8 cellular contexts compared by ENCODE assay signal in the genomic region with DNA sequence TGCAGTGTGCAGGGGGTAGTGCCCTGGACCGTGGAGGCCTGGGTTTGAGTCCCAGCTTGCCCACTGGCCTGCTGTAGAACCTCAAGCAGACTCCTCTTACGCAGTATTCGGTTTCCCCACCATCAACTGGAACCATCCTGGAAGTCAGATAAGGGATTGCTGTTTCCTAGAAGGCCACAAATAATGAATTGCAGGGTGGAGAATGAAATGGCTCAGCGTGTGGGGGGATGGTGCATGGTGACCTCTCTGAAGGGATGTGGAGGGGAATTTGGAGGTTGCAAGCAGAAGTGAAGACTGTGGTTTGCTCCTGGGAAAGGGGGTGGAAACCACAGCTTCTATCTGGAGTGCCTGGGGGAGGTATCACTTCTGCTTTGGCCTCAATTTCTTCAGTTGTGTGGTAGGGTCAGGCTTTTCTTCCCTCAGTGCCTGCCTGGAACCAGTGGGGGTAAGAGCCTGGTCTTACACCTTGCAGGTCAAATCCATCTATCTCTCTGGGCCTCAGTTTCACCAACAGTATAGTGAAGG. TPM values are rescaled to one million over a fixed set of nuclear protein-coding genes. Genes with fewer than 3 reads are reported as not detected.
DNase-seq lines count a peak whose midpoint lies in the region; ATAC-seq and TF ChIP-seq lines count a peak whose summit lies in the region.
"Had no signal": no experiment of that assay in that cellular context is flagged by ENCODE, and none has a peak within 500 bp of the region (broad histone marks: within the 10 kb centered on the region; RNA-seq: fewer than 3 reads in every experiment).

No MANE protein-coding gene starts in this region.

- H3K4me1 ChIP-seq in Loucy (ENCODE audit: insufficient read depth, low read length, poor library complexity, severe bottlenecking), result peaks cover 33% of the 10 kb centered on the region
- H3K4me1 ChIP-seq in colonic mucosa, result no peaks in the 10 kb centered on the region
- no peaks in the 10 kb centered on the region for H3K4me1 ChIP-seq in SK-N-SH (ENCODE audit: control insufficient read depth in 1 of 2, insufficient read depth in 2 of 2, low read depth in 1 of 2, low read length in 1 of 2)

- no peaks in the 10 kb centered on the region for H3F3A ChIP-seq in Loucy (ENCODE audit: low read depth)
- H3F3A ChIP-seq in SK-N-SH (replicated peaks; ENCODE audit: insufficient read depth), result no peaks in the 10 kb centered on the region

- DNase-seq in colonic mucosa, result peak; percentile 20
- no peak for DNase-seq in NCI-H510A treated with DMSO at 0.1 percent for 48 hours (lab: John Stamatoyannopoulos, UW)
- no peak for DNase-seq in NCI-H1105 (lab: John Stamatoyannopoulos, UW)
- no peak for DNase-seq in SK-N-SH

- H3K79me2 ChIP-seq in Loucy (ENCODE audit: insufficient read depth, low read length) (no peaks in the 10 kb centered on the region), SK-N-SH (ENCODE audit: insufficient read depth) (no peaks in the 10 kb centered on the region)

- TF ChIP-seq CTCF in Loucy (conservative IDR thresholded peaks at IDR 0.05; ENCODE audit: low read length), result no peak
- TF ChIP-seq CTCF in colonic mucosa (IDR thresholded peaks at IDR 0.05), result no peak
- TF ChIP-seq CTCF in SK-N-SH (IDR thresholded peaks at IDR 0.05), result no peak

- no peak overlapping the region for H3K27ac ChIP-seq in colonic mucosa
- no peak overlapping the region for H3K27ac ChIP-seq in SK-N-SH (ENCODE audit: low read depth in 2 of 2, low read length in 1 of 2)

- H2AFZ ChIP-seq in Loucy (ENCODE audit: low read length), result peak overlapping the region; percentile 4; the same call in 1 of the 2 replicates
- no peak overlapping the region for H2AFZ ChIP-seq in SK-N-SH (ENCODE audit: low read depth)

- H3K9me3 ChIP-seq in Loucy (ENCODE audit: insufficient read depth, low read depth, low read length) (no peaks in the 10 kb centered on the region), colonic mucosa (no peaks in the 10 kb centered on the region), SK-N-SH (no peaks in the 10 kb centered on the region)

- intact Hi-C loops in colonic mucosa (cut with DNase I), result no loop called here

- H3K36me3 ChIP-seq in Loucy (ENCODE audit: insufficient read depth, low read length) (no peaks in the 10 kb centered on the region), colonic mucosa (no peaks in the 10 kb centered on the region), SK-N-SH (replicated peaks in 1 of 2; ENCODE audit: control insufficient read depth in 1 of 2, insufficient read depth in 2 of 2, low read length in 1 of 2) (no peaks in the 10 kb centered on the region)

- TF ChIP-seq RAD21 in SK-N-SH (IDR thresholded peaks at IDR 0.05; ENCODE audit: low read length), result no peak

- WGBS in SK-N-SH (ENCODE audit: low lambda C conversion rate), result 51% methylated on average over 4 of the region's 4 CpGs

- H3K9me2 ChIP-seq in Loucy (replicated peaks; ENCODE audit: low read depth, low read length) (no peaks in the 10 kb centered on the region), SK-N-SH (no peaks in the 10 kb centered on the region)

- H4K20me1 ChIP-seq in Loucy (ENCODE audit: insufficient read depth, low read length, poor library complexity, severe bottlenecking) (no peaks in the 10 kb centered on the region), SK-N-SH (ENCODE audit: insufficient read depth) (no peaks in the 10 kb centered on the region)

- no peak for TF ChIP-seq EP300 in SK-N-SH (IDR thresholded peaks at IDR 0.05; ENCODE audit: borderline replicate concordance in 1 of 2, low read depth in 1 of 2, low read length in 1 of 2)

- CTCF ChIA-PET in SK-N-SH (lab: Yijun Ruan, JAX), result interaction anchor here (0.9 to 5.1 kb wide), 2 partner anchors 24 to 32 kb away, joined by 3 to 20 read pairs; no protein-coding TSS in a partner anchor

- H3K9ac ChIP-seq in Loucy (ENCODE audit: low read depth, low read length, poor library complexity, severe bottlenecking), result peak overlapping the region; percentile 41
- no peak overlapping the region for H3K9ac ChIP-seq in colonic mucosa (ENCODE audit: low read depth in 2 of 2, low read length in 2 of 2)
- no peak overlapping the region for H3K9ac ChIP-seq in SK-N-SH

- ATAC-seq in GM18858 (IDR thresholded peaks at IDR 0.05; ENCODE audit: unreplicated experiment) (peak; percentile 83), GM21825 (IDR thresholded peaks at IDR 0.05; ENCODE audit: unreplicated experiment) (peak; percentile 77)

- no peaks in the 10 kb centered on the region for H3K27me3 ChIP-seq in Loucy (ENCODE audit: insufficient read depth, low read length, poor library complexity, severe bottlenecking)
- H3K27me3 ChIP-seq in colonic mucosa, result no peaks in the 10 kb centered on the region
- no peaks in the 10 kb centered on the region; the same call in 1 of the 2 replicates for H3K27me3 ChIP-seq in SK-N-SH (ENCODE audit: insufficient read depth)

- peak overlapping the region; percentile 47 for H3K4me2 ChIP-seq in Loucy (ENCODE audit: low read depth, low read length, poor library complexity, severe bottlenecking)
- H3K4me2 ChIP-seq in SK-N-SH, result no peak overlapping the region

- POLR2A ChIA-PET in SK-N-SH (lab: Yijun Ruan, JAX), result no interaction called here

- H3K4me3 ChIP-seq in Loucy (ENCODE audit: low read length, poor library complexity, severe bottlenecking) (no peak overlapping the region), colonic mucosa (peak overlapping the region; percentile 1), SK-N-SH (ENCODE audit: low read depth in 2 of 2, low read length in 1 of 2) (no peak overlapping the region)

TF ChIP-seq in SK-N-SH, 30 proteins besides CTCF, POLR2A, EP300 and RAD21 (continues in another document):
- TF ChIP-seq, protein P1, sequence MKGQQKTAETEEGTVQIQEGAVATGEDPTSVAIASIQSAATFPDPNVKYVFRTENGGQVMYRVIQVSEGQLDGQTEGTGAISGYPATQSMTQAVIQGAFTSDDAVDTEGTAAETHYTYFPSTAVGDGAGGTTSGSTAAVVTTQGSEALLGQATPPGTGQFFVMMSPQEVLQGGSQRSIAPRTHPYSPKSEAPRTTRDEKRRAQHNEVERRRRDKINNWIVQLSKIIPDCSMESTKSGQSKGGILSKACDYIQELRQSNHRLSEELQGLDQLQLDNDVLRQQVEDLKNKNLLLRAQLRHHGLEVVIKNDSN (IDR thresholded peaks at IDR 0.05; ENCODE audit: borderline replicate concordance, low read depth), result no peak
- no peak for TF ChIP-seq MXI1 (IDR thresholded peaks at IDR 0.05; ENCODE audit: low read depth, low read length)
- TF ChIP-seq, protein P2, sequence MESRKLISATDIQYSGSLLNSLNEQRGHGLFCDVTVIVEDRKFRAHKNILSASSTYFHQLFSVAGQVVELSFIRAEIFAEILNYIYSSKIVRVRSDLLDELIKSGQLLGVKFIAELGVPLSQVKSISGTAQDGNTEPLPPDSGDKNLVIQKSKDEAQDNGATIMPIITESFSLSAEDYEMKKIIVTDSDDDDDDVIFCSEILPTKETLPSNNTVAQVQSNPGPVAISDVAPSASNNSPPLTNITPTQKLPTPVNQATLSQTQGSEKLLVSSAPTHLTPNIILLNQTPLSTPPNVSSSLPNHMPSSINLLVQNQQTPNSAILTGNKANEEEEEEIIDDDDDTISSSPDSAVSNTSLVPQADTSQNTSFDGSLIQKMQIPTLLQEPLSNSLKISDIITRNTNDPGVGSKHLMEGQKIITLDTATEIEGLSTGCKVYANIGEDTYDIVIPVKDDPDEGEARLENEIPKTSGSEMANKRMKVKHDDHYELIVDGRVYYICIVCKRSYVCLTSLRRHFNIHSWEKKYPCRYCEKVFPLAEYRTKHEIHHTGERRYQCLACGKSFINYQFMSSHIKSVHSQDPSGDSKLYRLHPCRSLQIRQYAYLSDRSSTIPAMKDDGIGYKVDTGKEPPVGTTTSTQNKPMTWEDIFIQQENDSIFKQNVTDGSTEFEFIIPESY (IDR thresholded peaks at IDR 0.05; ENCODE audit: borderline replicate concordance, low read depth), result no peak
- no peak for TF ChIP-seq CHD2 (IDR thresholded peaks at IDR 0.05; ENCODE audit: low read length, partially characterized antibody)
- TF ChIP-seq SMC3 (IDR thresholded peaks at IDR 0.05; ENCODE audit: low read depth, low read length), result no peak
- no peak for TF ChIP-seq TAF1 (IDR thresholded peaks at IDR 0.05; ENCODE audit: borderline replicate concordance, low read depth, low read length)
- TF ChIP-seq GABPA (IDR thresholded peaks at IDR 0.05; ENCODE audit: low read depth), result no peak
- no peak for TF ChIP-seq TCF12 (IDR thresholded peaks at IDR 0.05)
- TF ChIP-seq GATA2 (CRISPR knock-in tag; IDR thresholded peaks at IDR 0.05), result no peak
- TF ChIP-seq POLR2AphosphoS5 (IDR thresholded peaks at IDR 0.05; ENCODE audit: low read depth, low read length), result no peak
- TF ChIP-seq, protein P3, sequence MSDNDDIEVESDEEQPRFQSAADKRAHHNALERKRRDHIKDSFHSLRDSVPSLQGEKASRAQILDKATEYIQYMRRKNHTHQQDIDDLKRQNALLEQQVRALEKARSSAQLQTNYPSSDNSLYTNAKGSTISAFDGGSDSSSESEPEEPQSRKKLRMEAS (IDR thresholded peaks at IDR 0.05; ENCODE audit: low read depth), result no peak
- no peak for TF ChIP-seq IRF3 (IDR thresholded peaks at IDR 0.05; ENCODE audit: low read depth, low read length)

RNA-seq across cellular contexts. Expression of gene ADGRG5, which starts 1.7 kb away (rescaled TPM):
- total RNA-seq in colonic mucosa, result 1 to 10 TPM; 1.4 to 3.0 TPM
- polyA plus RNA-seq in SK-N-SH (2012; rRNA removed), result 0.02 and 0.03 TPM in 2 replicates
- polyA plus RNA-seq in SK-N-SH (2012; cell fraction: cytosol; rRNA removed), result under 0.01 TPM in 2 replicates
- polyA plus RNA-seq in SK-N-SH (2012; cell fraction: nucleus; rRNA removed), result 0.04 and 0.05 TPM in 2 replicates
- total RNA-seq: fibroblast of villous mesenchyme had no signal

RNA-seq across cellular contexts. Expression of gene CCDC102A, which starts 7.8 kb away (rescaled TPM):
- total RNA-seq in colonic mucosa, result 1 to 10 TPM; 1.9 to 2.5 TPM
- polyA plus RNA-seq in SK-N-SH (2012; rRNA removed), result 17.5 and 26.2 TPM in 2 replicates
- 13.1 and 17.1 TPM in 2 replicates for polyA plus RNA-seq in SK-N-SH (2012; cell fraction: cytosol; rRNA removed)
- polyA plus RNA-seq in SK-N-SH (2012; cell fraction: nucleus; rRNA removed), result 20.7 and 31.8 TPM in 2 replicates

RNA-seq across cellular contexts. Expression of gene DOK4, which starts 57.9 kb away (rescaled TPM):
- 100 to 1,000 TPM; 121 to 141 TPM for total RNA-seq in colonic mucosa
- polyA plus RNA-seq in SK-N-SH (2012; rRNA removed), result 28.4 and 36.9 TPM in 2 replicates
- 15.8 and 25.8 TPM in 2 replicates for polyA plus RNA-seq in SK-N-SH (2012; cell fraction: cytosol; rRNA removed)
- 45.1 and 47.5 TPM in 2 replicates for polyA plus RNA-seq in SK-N-SH (2012; cell fraction: nucleus; rRNA removed)
